Comparison of ENCODE assay signal across 8 cellular contexts in the genomic region with DNA sequence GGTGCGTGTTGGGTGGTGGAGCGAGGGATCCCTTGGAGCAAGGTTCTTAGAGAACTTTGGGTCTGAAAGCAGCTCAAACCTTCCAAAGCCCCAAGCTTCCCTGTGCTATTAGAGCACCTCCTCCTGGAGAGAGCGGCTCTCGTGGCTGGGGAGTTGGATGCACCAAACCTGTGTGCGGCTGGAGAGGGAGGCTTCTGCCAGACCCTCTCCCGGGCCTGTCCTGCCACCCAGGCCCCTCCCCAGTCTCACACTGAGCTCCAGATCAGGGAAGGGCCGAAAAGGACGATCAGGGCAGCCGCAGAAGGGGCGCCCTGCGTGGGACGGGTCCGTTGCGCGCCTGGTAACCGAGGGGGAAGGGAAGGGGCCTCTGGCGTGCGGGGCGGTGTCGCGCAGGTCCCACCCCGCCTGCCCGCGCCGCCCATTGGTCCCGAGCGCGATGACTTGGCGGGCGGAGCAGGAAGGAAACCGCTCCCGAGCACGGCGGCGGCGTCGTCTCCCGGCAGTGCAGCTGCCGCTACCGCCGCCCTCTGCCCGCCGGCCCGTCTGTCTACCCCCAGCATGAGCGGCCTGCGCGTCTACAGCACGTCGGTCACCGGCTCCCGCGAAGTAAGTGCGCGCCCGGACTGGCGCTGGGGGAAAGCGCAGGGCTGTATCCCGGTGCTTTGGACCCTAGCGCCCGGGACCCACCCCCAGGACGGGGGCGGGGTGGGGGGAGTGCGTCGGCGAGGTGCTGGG.
DNase-seq lines count a peak whose midpoint lies in the region; ATAC-seq and TF ChIP-seq lines count a peak whose summit lies in the region.

TSS of gene SH3BGRL3 (plus strand) at position 489 of the 735 bp plus-strand sequence. CDS start at position 559, 70 bp downstream.

- TF ChIP-seq CTCF in cardiac fibroblast (IDR thresholded peaks at IDR 0.05; ENCODE audit: low read depth, low read length): peak; percentile 49

- peak; percentile 42 for ATAC-seq in HG02943 (IDR thresholded peaks at IDR 0.05; ENCODE audit: low read depth, unreplicated experiment)

- peak within 1 kb of the TSS; percentile 79 to 86 for H3K4me3 ChIP-seq in cardiac fibroblast (replicated peaks in 1 of 2; ENCODE audit: low read depth in 2 of 2, low read length in 2 of 2)

- DNase-seq in NCI-H2081 (lab: John Stamatoyannopoulos, UW) (peak; percentile 69 to 76), NCI-H2081 treated with DMSO at 0.1 percent for 48 hours (lab: John Stamatoyannopoulos, UW) (no peak), NCI-H2227 (lab: John Stamatoyannopoulos, UW; ENCODE audit: unreplicated experiment) (peak; percentile 89), cardiac fibroblast (ENCODE audit: low read depth in 2 of 2) (peak; percentile 77 to 87), iris pigment epithelial cell (ENCODE audit: low read depth) (peak; percentile 87)
- DNase-seq in activated CD4-positive, CD25-positive, alpha-beta regulatory T cell (lab: John Stamatoyannopoulos, UW): peak; percentile 59 to 79 (median 68)
- peak; percentile 69 to 81 for DNase-seq in stimulated activated CD4-positive, alpha-beta T cell treated with anti-CD3 and anti-CD28 coated beads, Interleukin-12 subunit alpha, Interleukin-12 subunit beta, amount 100 ng/mL, for 24 hours (ENCODE audit: low read depth in 2 of 2)
